1 cellular context compared by ENCODE assay signal in genomic region chr4:145679520-145679919, GRCh38.
TF ChIP-seq lines count a peak whose summit lies in the region.

No MANE protein-coding gene starts in this region.

TF ChIP-seq in IMR-90, 13 proteins besides CTCF, POLR2A, EP300 and RAD21 (continued from another document):
- TF ChIP-seq FOS (IDR thresholded peaks at IDR 0.05; ENCODE audit: low read depth, low read length) (peak; percentile 60), RFX5 (IDR thresholded peaks at IDR 0.05; ENCODE audit: low read depth, low read length) (no peak), NFE2L2 (IDR thresholded peaks at IDR 0.05; ENCODE audit: low read depth, low read length) (no peak), RCOR1 (IDR thresholded peaks at IDR 0.05; ENCODE audit: insufficient replicate concordance, low read length) (peak; percentile 14)
TF ChIP-seq in IMR-90: peak in this region for 6.
